Comparison of ENCODE assay signal across 8 cellular contexts in the genomic region with DNA sequence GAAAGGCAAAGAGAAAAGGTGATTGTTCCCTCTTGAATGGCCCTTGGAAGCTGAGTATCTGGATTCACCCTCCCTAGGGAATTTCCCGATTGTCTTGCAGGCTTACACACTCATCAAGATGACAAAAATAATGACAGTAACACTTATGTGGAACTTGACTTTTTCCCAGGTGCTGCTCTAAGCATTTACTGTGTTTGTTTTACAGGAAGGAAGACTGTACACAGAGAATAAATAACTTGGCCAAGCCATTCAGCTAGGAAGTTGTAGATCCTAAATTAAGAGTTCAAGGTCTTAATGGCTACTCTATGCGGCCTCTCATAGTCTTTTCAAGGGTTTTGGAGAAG. TPM values are rescaled to one million over a fixed set of nuclear protein-coding genes. Genes with fewer than 3 reads are reported as not detected.
A peak's percentile ranks its signal among the peaks of the same experiment; 100 is the strongest.
DNase-seq lines count a peak whose midpoint lies in the region; ATAC-seq lines count a peak whose summit lies in the region.

No MANE protein-coding gene starts in this region.

- no peak overlapping the region for H3K9ac ChIP-seq in stomach smooth muscle (ENCODE audit: low read length in 2 of 2)

- peaks cover 14% of the 10 kb centered on the region in 2 donors for H3K27me3 ChIP-seq in stomach smooth muscle (ENCODE audit: control insufficient read depth in 1 of 2, insufficient read depth in 2 of 2, low read length in 2 of 2)

- peaks cover 4% of the 10 kb centered on the region for H3K4me1 ChIP-seq in stomach smooth muscle (ENCODE audit: control insufficient read depth, insufficient read depth, low read length)

- peak overlapping the region; percentile 79 for H3K27ac Mint-ChIP-seq in activated CD8-positive, alpha-beta memory T cell treated with anti-CD3 and anti-CD28 coated beads, Interleukin-2, amount 10 ng/mL, durations not matched to agents 7 days and 5 days
- peak overlapping the region; percentile 71 for H3K27ac Mint-ChIP-seq in activated CD4-positive, alpha-beta memory T cell treated with anti-CD3 and anti-CD28 coated beads for 36 hours
- no peak overlapping the region for H3K27ac Mint-ChIP-seq in immature natural killer cell

- peak overlapping the region; percentile 95 for H3K4me3 Mint-ChIP-seq in activated CD8-positive, alpha-beta memory T cell treated with anti-CD3 and anti-CD28 coated beads, Interleukin-2, amount 10 ng/mL, durations not matched to agents 7 days and 5 days
- H3K4me3 Mint-ChIP-seq in activated CD4-positive, alpha-beta memory T cell treated with anti-CD3 and anti-CD28 coated beads for 36 hours, result peak overlapping the region; percentile 90
- H3K4me3 Mint-ChIP-seq in immature natural killer cell, result peak overlapping the region; percentile 54 to 84 (median 67)

- H3K36me3 ChIP-seq in stomach smooth muscle (ENCODE audit: control insufficient read depth in 2 of 2, insufficient read depth in 2 of 2, low read length in 2 of 2), result no peaks in the 10 kb centered on the region

- H3K4me1 Mint-ChIP-seq in activated CD8-positive, alpha-beta memory T cell treated with anti-CD3 and anti-CD28 coated beads, Interleukin-2, amount 10 ng/mL, durations not matched to agents 7 days and 5 days, result peaks cover 39% of the 10 kb centered on the region
- H3K4me1 Mint-ChIP-seq in activated CD4-positive, alpha-beta memory T cell treated with anti-CD3 and anti-CD28 coated beads for 36 hours (ENCODE audit: low read depth), result peaks cover 47% of the 10 kb centered on the region
- peaks cover 5 to 10% of the 10 kb centered on the region in 2 donors for H3K4me1 Mint-ChIP-seq in immature natural killer cell

- H3K4me3 ChIP-seq in stomach smooth muscle (ENCODE audit: low read length in 2 of 2), result peak overlapping the region; percentile 35 to 66

- intact Hi-C loops in activated CD4-positive, alpha-beta memory T cell treated with anti-CD3 and anti-CD28 coated beads for 36 hours (cut with micrococcal nuclease), result loop anchor here (5.0 kb wide), 1 partner anchor 243 kb away; a partner anchor contains a TSS

- peaks cover 17% of the 10 kb centered on the region for H3K9me3 Mint-ChIP-seq in activated CD8-positive, alpha-beta memory T cell treated with anti-CD3 and anti-CD28 coated beads, Interleukin-2, amount 10 ng/mL, durations not matched to agents 7 days and 5 days (ENCODE audit: low read depth)
- peaks cover 25% of the 10 kb centered on the region for H3K9me3 Mint-ChIP-seq in activated CD4-positive, alpha-beta memory T cell treated with anti-CD3 and anti-CD28 coated beads for 36 hours
- H3K9me3 Mint-ChIP-seq in immature natural killer cell, result peaks cover 2 to 20% (median 9%) of the 10 kb centered on the region in 6 donors

- peaks cover 0 to 5% of the 10 kb centered on the region in 2 donors for H3K9me3 ChIP-seq in stomach smooth muscle (ENCODE audit: control insufficient read depth in 2 of 2, low read length in 2 of 2)

- H3K36me3 Mint-ChIP-seq in activated CD8-positive, alpha-beta memory T cell treated with anti-CD3 and anti-CD28 coated beads, Interleukin-2, amount 10 ng/mL, durations not matched to agents 7 days and 5 days, result peaks cover 71% of the 10 kb centered on the region
- peaks cover 32% of the 10 kb centered on the region for H3K36me3 Mint-ChIP-seq in activated CD4-positive, alpha-beta memory T cell treated with anti-CD3 and anti-CD28 coated beads for 36 hours
- H3K36me3 Mint-ChIP-seq in immature natural killer cell, result no peaks in the 10 kb centered on the region

- POLR2A ChIA-PET in activated CD4-positive, alpha-beta memory T cell treated with anti-CD3 and anti-CD28 coated beads for 36 hours (lab: Charles Lee), result interaction anchor here (0.6 to 4.1 kb wide), 2 partner anchors 15 to 45 kb away, joined by 3 to 31 read pairs; no protein-coding TSS in a partner anchor

- no peak for ATAC-seq in activated CD8-positive, alpha-beta memory T cell treated with anti-CD3 and anti-CD28 coated beads, Interleukin-2, amount 10 ng/mL, durations not matched to agents 7 days and 5 days

- DNase-seq in activated CD8-positive, alpha-beta memory T cell treated with anti-CD3 and anti-CD28 coated beads, Interleukin-2, amount 10 ng/mL, durations not matched to agents 7 days and 5 days, result no peak
- no peak for DNase-seq in activated CD8-positive, alpha-beta memory T cell treated with anti-CD3 and anti-CD28 coated beads for 24 hours
- no peak for DNase-seq in activated CD4-positive, alpha-beta memory T cell treated with anti-CD3 and anti-CD28 coated beads for 36 hours
- DNase-seq in immature natural killer cell, result no peak
- no peak for DNase-seq in A172 (ENCODE audit: low spot score)
- no peak for DNase-seq in NOMO-1 treated with dmso at 0.1 percent for 144 hours (lab: John Stamatoyannopoulos, UW; ENCODE audit: unreplicated experiment)
- no peak for DNase-seq in NOMO-1 treated with DMSO at 0.1 percent for 48 hours (lab: John Stamatoyannopoulos, UW; ENCODE audit: unreplicated experiment)

- CTCF ChIA-PET in activated CD8-positive, alpha-beta memory T cell treated with anti-CD3 and anti-CD28 coated beads, Interleukin-2, amount 10 ng/mL, durations not matched to agents 7 days and 5 days (lab: Charles Lee), result interaction anchor here (1.0 to 3.4 kb wide), 7 partner anchors 10 to 834 kb away, joined by 3 to 38 read pairs (median 5); no protein-coding TSS in a partner anchor
- CTCF ChIA-PET in activated CD4-positive, alpha-beta memory T cell treated with anti-CD3 and anti-CD28 coated beads for 36 hours (lab: Charles Lee), result interaction anchor here (1.3 to 4.5 kb wide), 4 partner anchors 16 to 83 kb away, joined by 3 to 45 read pairs (median 8); no protein-coding TSS in a partner anchor

- no peaks in the 10 kb centered on the region for H3K27me3 Mint-ChIP-seq in activated CD8-positive, alpha-beta memory T cell treated with anti-CD3 and anti-CD28 coated beads, Interleukin-2, amount 10 ng/mL, durations not matched to agents 7 days and 5 days
- H3K27me3 Mint-ChIP-seq in activated CD4-positive, alpha-beta memory T cell treated with anti-CD3 and anti-CD28 coated beads for 36 hours, result no peaks in the 10 kb centered on the region
- H3K27me3 Mint-ChIP-seq in immature natural killer cell (ENCODE audit: low read depth in 3 of 3), result peaks cover 5 to 28% (median 7%) of the 10 kb centered on the region in 3 donors

- H3K27ac ChIP-seq in stomach smooth muscle (ENCODE audit: low read length), result no peak overlapping the region

RNA-seq across cellular contexts. Expression of a gene that starts 0.5 kb away (rescaled TPM):
- total RNA-seq in activated CD8-positive, alpha-beta memory T cell treated with anti-CD3 and anti-CD28 coated beads, Interleukin-2, amount 10 ng/mL, durations not matched to agents 7 days and 5 days, result 100 to 1,000 TPM; 106 to 115 TPM
- total RNA-seq in activated CD4-positive, alpha-beta memory T cell treated with anti-CD3 and anti-CD28 coated beads for 36 hours, result 10 to 100 TPM; 29.9 to 30.7 TPM
- polyA plus RNA-seq in immature natural killer cell, result 1 to 10 TPM; 2.5 to 6.0 (median 4.3) TPM
- total RNA-seq in A172 (2014; rRNA removed; shearing (Covaris generic)), result 0.03 and 1.2 TPM in 2 replicates

Comparison
In these comparisons a context has a peak if more than half of its experiments do, and no peak if none do; other contexts are left out.
1. H3K27ac Mint-ChIP-seq: peak in activated CD8-positive, alpha-beta memory T cell treated with anti-CD3 and anti-CD28 coated beads, Interleukin-2, amount 10 ng/mL, durations not matched to agents 7 days and 5 days (single experiment) and activated CD4-positive, alpha-beta memory T cell treated with anti-CD3 and anti-CD28 coated beads for 36 hours (single experiment); none in immature natural killer cell (0 of 6).
2. RNA of a gene that starts 0.5 kb away (total RNA-seq): 106 to 115 TPM in activated CD8-positive, alpha-beta memory T cell treated with anti-CD3 and anti-CD28 coated beads, Interleukin-2, amount 10 ng/mL, durations not matched to agents 7 days and 5 days and 29.9 to 30.7 TPM in activated CD4-positive, alpha-beta memory T cell treated with anti-CD3 and anti-CD28 coated beads for 36 hours; 0.03 to 1.2 TPM in A172; every median in the first group is over 10 times any median in the second.
3. Peak in every context shown above with its lines, with median percentiles within 50 percentile points of each other: H3K4me3 Mint-ChIP-seq.